Comparison of ENCODE assay signal across 16 cellular contexts in genomic region chr10:59868974-59869940, GRCh38. TPM values are rescaled to one million over a fixed set of nuclear protein-coding genes. Genes with fewer than 3 reads are reported as not detected.
DNase-seq lines count a peak whose midpoint lies in the region; ATAC-seq and TF ChIP-seq lines count a peak whose summit lies in the region.
"Had no signal": no experiment of that assay in that cellular context is flagged by ENCODE, and none has a peak within 500 bp of the region (broad histone marks: within the 10 kb centered on the region; RNA-seq: fewer than 3 reads in every experiment).

No MANE protein-coding gene starts in this region.

- no peaks in the 10 kb centered on the region for H3K36me3 ChIP-seq in esophagus squamous epithelium
- H3K36me3 ChIP-seq: pancreas had no signal

- no peak for TF ChIP-seq CTCF in esophagus squamous epithelium (IDR thresholded peaks at IDR 0.05)

- H3K4me3 ChIP-seq in esophagus squamous epithelium: no peak overlapping the region
- H3K4me3 ChIP-seq: pancreas had no signal

- intact Hi-C loops in esophagus squamous epithelium (cut with DNase I): no loop called here

- H3K4me1 ChIP-seq in esophagus squamous epithelium: peaks cover 24 to 82% (median 40%) of the 10 kb centered on the region in 3 donors

- no peaks in the 10 kb centered on the region for H3K9me3 Mint-ChIP-seq in stimulated activated naive CD8-positive, alpha-beta T cell treated with anti-CD3 and anti-CD28 coated beads, Interleukin-15, amount 100 ng/mL, for 72 hours
- H3K9me3 Mint-ChIP-seq: activated CD4-positive, alpha-beta memory T cell treated with anti-CD3 and anti-CD28 coated beads, Interleukin-2, amount 10 ng/mL, durations not matched to agents 7 days and 5 days; activated T-cell treated with anti-CD3 and anti-CD28 coated beads, Interleukin-2, amount 50 U/mL, for 4 hours had no signal

- no peak overlapping the region for H3K4me3 Mint-ChIP-seq in stimulated activated naive CD8-positive, alpha-beta T cell treated with anti-CD3 and anti-CD28 coated beads, Interleukin-15, amount 100 ng/mL, for 72 hours
- H3K4me3 Mint-ChIP-seq: activated CD4-positive, alpha-beta memory T cell treated with anti-CD3 and anti-CD28 coated beads, Interleukin-2, amount 10 ng/mL, durations not matched to agents 7 days and 5 days; activated T-cell treated with anti-CD3 and anti-CD28 coated beads, Interleukin-2, amount 50 U/mL, for 4 hours had no signal

- WGBS in esophagus squamous epithelium, 2 donors: 91 to 92% methylated on average over 7 to 9 of the region's 9 CpGs

- no peak for ATAC-seq in stimulated activated naive CD8-positive, alpha-beta T cell treated with anti-CD3 and anti-CD28 coated beads, Interleukin-15, amount 100 ng/mL, for 72 hours
- no peak for ATAC-seq in GM19035 (IDR thresholded peaks at IDR 0.05; ENCODE audit: unreplicated experiment)
- ATAC-seq: activated T-cell treated with anti-CD3 and anti-CD28 coated beads, Interleukin-2, amount 50 U/mL, for 4 hours; foreskin keratinocyte had no signal

- H3K27ac ChIP-seq in esophagus squamous epithelium: peak overlapping the region in 3 of 4 donors; percentile 26 to 36 (median 35)
- H3K27ac ChIP-seq: foreskin keratinocyte had no signal

- peaks cover 89% of the 10 kb centered on the region for H3K4me1 Mint-ChIP-seq in stimulated activated naive CD8-positive, alpha-beta T cell treated with anti-CD3 and anti-CD28 coated beads, Interleukin-15, amount 100 ng/mL, for 72 hours

- DNase-seq in NCI-H510A treated with DMSO at 0.1 percent for 48 hours (lab: John Stamatoyannopoulos, UW) (peak; percentile 32), NCI-H510A (lab: John Stamatoyannopoulos, UW) (no peak), NCI-H524 treated with DMSO at 0.1 percent for 48 hours (lab: John Stamatoyannopoulos, UW) (peak; percentile 28), esophagus squamous epithelium (lab: John Stamatoyannopoulos, UW) (no peak), AG20443 (ENCODE audit: low spot score) (no peak), amygdala (lab: John Stamatoyannopoulos, UW) (no peak)
- DNase-seq in stimulated activated naive CD8-positive, alpha-beta T cell treated with anti-CD3 and anti-CD28 coated beads, Interleukin-15, amount 100 ng/mL, for 72 hours: no peak
- DNase-seq: 8988T; activated CD4-positive, alpha-beta memory T cell treated with anti-CD3 and anti-CD28 coated beads, Interleukin-2, amount 10 ng/mL, durations not matched to agents 7 days and 5 days; activated T-cell treated with anti-CD3 and anti-CD28 coated beads, Interleukin-2, amount 50 U/mL, for 4 hours; C1 segment of cervical spinal cord; foreskin keratinocyte; NCI-H1092 treated with DMSO at 0.1 percent for 48 hours; pancreas; SK-N-SH had no signal

- no peaks in the 10 kb centered on the region for H3K27me3 Mint-ChIP-seq in stimulated activated naive CD8-positive, alpha-beta T cell treated with anti-CD3 and anti-CD28 coated beads, Interleukin-15, amount 100 ng/mL, for 72 hours
- H3K27me3 Mint-ChIP-seq: activated CD4-positive, alpha-beta memory T cell treated with anti-CD3 and anti-CD28 coated beads, Interleukin-2, amount 10 ng/mL, durations not matched to agents 7 days and 5 days had no signal

- no peaks in the 10 kb centered on the region for H3K27me3 ChIP-seq in esophagus squamous epithelium
- H3K27me3 ChIP-seq: foreskin keratinocyte, pancreas had no signal

- peak overlapping the region; percentile 2 to 27 for H3K27ac Mint-ChIP-seq in stimulated activated naive CD8-positive, alpha-beta T cell treated with anti-CD3 and anti-CD28 coated beads, Interleukin-15, amount 100 ng/mL, for 72 hours
- H3K27ac Mint-ChIP-seq: activated CD4-positive, alpha-beta memory T cell treated with anti-CD3 and anti-CD28 coated beads, Interleukin-2, amount 10 ng/mL, durations not matched to agents 7 days and 5 days had no signal

- no peaks in the 10 kb centered on the region for H3K9me3 ChIP-seq in esophagus squamous epithelium
- H3K9me3 ChIP-seq: pancreas, SK-N-SH had no signal

- no peak for TF ChIP-seq POLR2A in esophagus squamous epithelium (IDR thresholded peaks at IDR 0.05)

RNA-seq across cellular contexts. Expression of gene CCDC6, which starts 37.1 kb away (rescaled TPM):
- total RNA-seq in esophagus squamous epithelium: 10 to 100 TPM; 52.5 to 65.8 (median 57.7) TPM

Comparison
In these comparisons a context has a peak if more than half of its experiments do, and no peak if none do; other contexts are left out.
1. DNase-seq: peak in NCI-H510A treated with DMSO at 0.1 percent for 48 hours (single experiment) and NCI-H524 treated with DMSO at 0.1 percent for 48 hours (single experiment); none in NCI-H510A (single experiment), esophagus squamous epithelium (single experiment), stimulated activated naive CD8-positive, alpha-beta T cell treated with anti-CD3 and anti-CD28 coated beads, Interleukin-15, amount 100 ng/mL, for 72 hours (0 of 2), AG20443 (single experiment) and amygdala (0 of 56).